In the genomic region with DNA sequence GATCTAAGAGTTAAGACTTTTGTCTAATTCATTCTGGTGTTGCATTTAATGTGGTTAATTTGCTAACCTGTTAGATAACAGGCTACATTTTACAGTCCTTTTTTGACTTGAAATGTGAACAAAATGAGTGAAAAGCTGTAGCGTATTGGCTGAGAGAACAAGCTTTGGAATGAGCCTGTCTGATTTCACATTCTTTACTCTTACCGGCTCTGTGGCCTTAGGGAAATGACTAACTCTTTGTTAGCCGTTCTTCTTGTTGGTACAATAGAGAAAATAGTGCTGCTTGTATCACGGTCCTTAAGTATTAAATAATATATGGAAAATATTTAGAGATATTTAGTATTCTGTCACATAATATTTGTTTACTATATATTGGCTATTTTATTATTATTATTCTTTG, we compare ENCODE assay signal across 9 cellular contexts. TPM values are rescaled to one million over a fixed set of nuclear protein-coding genes. Genes with fewer than 3 reads are reported as not detected.
DNase-seq lines count a peak whose midpoint lies in the region; ATAC-seq and TF ChIP-seq lines count a peak whose summit lies in the region.
"Had no signal": no experiment of that assay in that cellular context is flagged by ENCODE, and none has a peak within 500 bp of the region (broad histone marks: within the 10 kb centered on the region; RNA-seq: fewer than 3 reads in every experiment).

No MANE protein-coding gene starts in this region.

- H3K36me3 Mint-ChIP-seq in GM23338 (ENCODE audit: low read depth) (no peaks in the 10 kb centered on the region), WTC11 (no peaks in the 10 kb centered on the region)

- peaks cover 3% of the 10 kb centered on the region for H4K20me1 ChIP-seq in GM23338 (replicated peaks; ENCODE audit: insufficient read depth)

- H3K27me3 ChIP-seq in ACC112 (ENCODE audit: insufficient read depth, low read length) (no peaks in the 10 kb centered on the region), GM23338 (ENCODE audit: insufficient read depth) (no peaks in the 10 kb centered on the region), stomach (no peaks in the 10 kb centered on the region)

- H3K27ac Mint-ChIP-seq in GM23338, result no peak overlapping the region
- no peak overlapping the region for H3K27ac Mint-ChIP-seq in WTC11

- H2AFZ ChIP-seq in ACC112 (ENCODE audit: low read length, unreplicated experiment) (no peak overlapping the region), GM23338 (no peak overlapping the region)

- peaks cover 8% of the 10 kb centered on the region for H3K4me1 Mint-ChIP-seq in GM23338
- H3K4me1 Mint-ChIP-seq in WTC11, result peaks cover 15% of the 10 kb centered on the region

- H3K27ac ChIP-seq in ACC112 (ENCODE audit: low read depth, low read length), result peak overlapping the region; percentile 38
- no peak overlapping the region for H3K27ac ChIP-seq in GM23338 (ENCODE audit: low read depth)
- no peak overlapping the region for H3K27ac ChIP-seq in stomach

- H3K4me2 ChIP-seq in GM23338, result peak overlapping the region; percentile 86; the same call in 1 of the 2 replicates

- H3K4me1 ChIP-seq in ACC112 (ENCODE audit: control insufficient read depth, insufficient read depth, low read length, unreplicated experiment) (peaks cover 6% of the 10 kb centered on the region), GM23338 (ENCODE audit: insufficient read depth) (peaks cover 9% of the 10 kb centered on the region), stomach (peaks cover 7 to 36% (median 20%) of the 10 kb centered on the region in 4 donors)

- peaks cover 63% of the 10 kb centered on the region for H3K79me2 ChIP-seq in ACC112 (ENCODE audit: control insufficient read depth, insufficient read depth, low read length, unreplicated experiment)
- H3K79me2 ChIP-seq in GM23338 (replicated peaks; ENCODE audit: insufficient read depth), result peaks cover 68% of the 10 kb centered on the region

- H3K9me3 ChIP-seq in stomach, result no peaks in the 10 kb centered on the region

- POLR2A ChIA-PET in WTC11 (lab: Charles Lee), result no interaction called here

- no peaks in the 10 kb centered on the region for H3K9me2 ChIP-seq in GM23338 (ENCODE audit: insufficient read depth)

- H3K9me3 Mint-ChIP-seq in GM23338, result no peaks in the 10 kb centered on the region
- H3K9me3 Mint-ChIP-seq in WTC11, result no peaks in the 10 kb centered on the region

- DNase-seq in GM23338 (ENCODE audit: low spot score), result peak; percentile 37
- no peak for DNase-seq in WTC11 (ENCODE audit: low spot score)
- peak; percentile 62 for DNase-seq in kidney glomerular epithelial cell (lab: John Stamatoyannopoulos, UW)
- no peak for DNase-seq in OCI-M1 (lab: John Stamatoyannopoulos, UW)
- DNase-seq in SHP77 (lab: John Stamatoyannopoulos, UW), result no peak
- DNase-seq in GF-D8 (lab: John Stamatoyannopoulos, UW), result no peak
- DNase-seq in stomach, result no peak
- DNase-seq: activated CD8-positive, alpha-beta memory T cell treated with anti-CD3 and anti-CD28 coated beads, Interleukin-2, amount 50 U/mL, for 4 hours had no signal

- no peaks in the 10 kb centered on the region for H3K36me3 ChIP-seq in ACC112 (ENCODE audit: insufficient read depth, low read length)
- no peaks in the 10 kb centered on the region for H3K36me3 ChIP-seq in GM23338 (ENCODE audit: insufficient read depth)
- H3K36me3 ChIP-seq in stomach, result no peaks in the 10 kb centered on the region

- H3K4me3 ChIP-seq in ACC112 (ENCODE audit: low read depth, low read length) (peak overlapping the region; percentile 97), GM23338 (peak overlapping the region; percentile 80; the same call in 1 of the 2 replicates), stomach (peak overlapping the region in 1 of 4 donors; percentile 77)

- H3F3A ChIP-seq in GM23338 (replicated peaks; ENCODE audit: low read depth), result no peaks in the 10 kb centered on the region

- TF ChIP-seq CTCF in GM23338 (conservative IDR thresholded peaks at IDR 0.05; ENCODE audit: low read depth in 2 of 2) (no peak), WTC11 (IDR thresholded peaks at IDR 0.05) (no peak), stomach (IDR thresholded peaks at IDR 0.05) (no peak)

- TF ChIP-seq POLR2A in stomach (IDR thresholded peaks at IDR 0.05), result no peak

- 18 to 34% (median 27%) methylated on average over 4 of the region's 4 CpGs for WGBS in stomach, 5 donors

- ATAC-seq in GM23338 (no peak), WTC11 (no peak)

- intact Hi-C loops in stomach (cut with DNase I; ENCODE audit: low total_unique reads), result no loop called here

- no peak for TF ChIP-seq EP300 in stomach (IDR thresholded peaks at IDR 0.05)

- CTCF ChIA-PET in WTC11 (lab: Charles Lee), result no interaction called here

- H3K27me3 Mint-ChIP-seq in GM23338 (ENCODE audit: insufficient read depth, low read depth, poor library complexity) (peaks cover 4% of the 10 kb centered on the region), WTC11 (ENCODE audit: low read depth) (no peaks in the 10 kb centered on the region)

- H3K4me3 Mint-ChIP-seq in GM23338 (no peak overlapping the region), WTC11 (peak overlapping the region; percentile 97)

TF ChIP-seq in GM23338, 12 proteins besides CTCF, POLR2A, EP300 and RAD21 (continues in another document):
- no peak for TF ChIP-seq EZH2phosphoT487 (IDR thresholded peaks at IDR 0.05; ENCODE audit: unreplicated experiment)
- no peak for TF ChIP-seq ZNF114 (CRISPR knock-in tag; IDR thresholded peaks at IDR 0.05)
- TF ChIP-seq CREB1 (CRISPR knock-in tag; IDR thresholded peaks at IDR 0.05; ENCODE audit: low read depth), result no peak
- no peak for TF ChIP-seq NANOG (IDR thresholded peaks at IDR 0.05; ENCODE audit: borderline replicate concordance)
- TF ChIP-seq STAT1 (IDR thresholded peaks at IDR 0.05; ENCODE audit: unreplicated experiment), result no peak

TF ChIP-seq in WTC11, 78 proteins besides CTCF, POLR2A, EP300 and RAD21 (continues in another document):
- TF ChIP-seq ATF1 (CRISPR knock-in tag; IDR thresholded peaks at IDR 0.05) (no peak), TEAD4 (CRISPR knock-in tag; IDR thresholded peaks at IDR 0.05) (no peak), MXD4 (CRISPR knock-in tag; IDR thresholded peaks at IDR 0.05; ENCODE audit: borderline replicate concordance) (no peak), GTF2I (CRISPR knock-in tag; conservative IDR thresholded peaks at IDR 0.05) (no peak), USF2 (CRISPR knock-in tag; IDR thresholded peaks at IDR 0.05) (no peak), NFATC4 (CRISPR knock-in tag; IDR thresholded peaks at IDR 0.05) (no peak), CREB1 (CRISPR knock-in tag; IDR thresholded peaks at IDR 0.05) (no peak), JAZF1 (CRISPR knock-in tag; IDR thresholded peaks at IDR 0.05) (no peak), FOXJ3 (CRISPR knock-in tag; IDR thresholded peaks at IDR 0.05; ENCODE audit: borderline replicate concordance) (no peak), ZNF671 (CRISPR knock-in tag; IDR thresholded peaks at IDR 0.05) (no peak), ZMAT4 (CRISPR knock-in tag; IDR thresholded peaks at IDR 0.05) (no peak), HMGA2 (CRISPR knock-in tag; IDR thresholded peaks at IDR 0.05) (no peak), SOX15 (CRISPR knock-in tag; IDR thresholded peaks at IDR 0.05) (no peak), SP1 (CRISPR knock-in tag; conservative IDR thresholded peaks at IDR 0.05) (no peak)
- TF ChIP-seq, protein P1, sequence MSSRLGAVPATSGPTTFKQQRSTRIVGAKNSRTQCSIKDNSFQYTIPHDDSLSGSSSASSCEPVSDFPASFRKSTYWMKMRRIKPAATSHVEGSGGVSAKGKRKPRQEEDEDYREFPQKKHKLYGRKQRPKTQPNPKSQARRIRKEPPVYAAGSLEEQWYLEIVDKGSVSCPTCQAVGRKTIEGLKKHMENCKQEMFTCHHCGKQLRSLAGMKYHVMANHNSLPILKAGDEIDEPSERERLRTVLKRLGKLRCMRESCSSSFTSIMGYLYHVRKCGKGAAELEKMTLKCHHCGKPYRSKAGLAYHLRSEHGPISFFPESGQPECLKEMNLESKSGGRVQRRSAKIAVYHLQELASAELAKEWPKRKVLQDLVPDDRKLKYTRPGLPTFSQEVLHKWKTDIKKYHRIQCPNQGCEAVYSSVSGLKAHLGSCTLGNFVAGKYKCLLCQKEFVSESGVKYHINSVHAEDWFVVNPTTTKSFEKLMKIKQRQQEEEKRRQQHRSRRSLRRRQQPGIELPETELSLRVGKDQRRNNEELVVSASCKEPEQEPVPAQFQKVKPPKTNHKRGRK (CRISPR knock-in tag; IDR thresholded peaks at IDR 0.05; ENCODE audit: borderline replicate concordance), result no peak

RNA-seq across cellular contexts. Expression of gene MNAT1, which starts 1.9 kb away (rescaled TPM):
- 51.6 and 75.3 TPM in 2 replicates for total RNA-seq in GM23338 (2014; rRNA removed; shearing (Covaris generic))
- 83.8 and 85.0 TPM in 2 replicates for polyA plus RNA-seq in GM23338 (2016; fragmentation: Nextera tagmentation; extraction: Ambion mirVana)
- 55.2 to 59.0 TPM (median 56.0 TPM) in 3 replicates for total RNA-seq in WTC11 (2021)
- total RNA-seq in stomach, result 100 to 1,000 TPM in 1 of 5 donors, 10 to 100 TPM in 4; 10.3 to 150 (median 43.3) TPM
- polyA plus RNA-seq in stomach, result 10 to 100 TPM; 13.4 to 20.9 (median 18.9) TPM

RNA-seq across cellular contexts. Expression of gene SIX4, which starts 12.3 kb away (rescaled TPM):
- 46.9 and 50.2 TPM in 2 replicates for total RNA-seq in GM23338 (2014; rRNA removed; shearing (Covaris generic))
- 6.2 and 6.6 TPM in 2 replicates for polyA plus RNA-seq in GM23338 (2016; fragmentation: Nextera tagmentation; extraction: Ambion mirVana)
- total RNA-seq in WTC11 (2021), result 40.0 to 41.8 TPM (median 41.6 TPM) in 3 replicates
- total RNA-seq in stomach, result 1 to 10 TPM in 4 of 5 donors, not detected in 1; 1.8 to 5.8 (median 3.9) TPM
- 1 to 10 TPM in 1 of 3 donors, under 1 TPM in 2; 0.35 to 1.5 (median 0.75) TPM for polyA plus RNA-seq in stomach

Comparison
In these comparisons a context has a peak if more than half of its experiments do, and no peak if none do; other contexts are left out.
1. DNase-seq: peak in GM23338 (single experiment) and kidney glomerular epithelial cell (single experiment); none in WTC11 (single experiment), OCI-M1 (single experiment), SHP77 (0 of 2), GF-D8 (single experiment) and stomach (single experiment).